In genomic region chr11:45147871-45148270, GRCh38 we compare ENCODE assay signal across 1 cellular context.
TF ChIP-seq lines count a peak whose summit lies in the region.

No MANE protein-coding gene starts in this region.

TF ChIP-seq in HepG2, 621 proteins besides CTCF, POLR2A, EP300 and RAD21 (continued from another document):
- TF ChIP-seq ZNF3 (CRISPR knock-in tag; IDR thresholded peaks at IDR 0.05): no peak
TF ChIP-seq in HepG2: peak in this region for 1.
